8 cellular contexts compared by ENCODE assay signal in the genomic region with DNA sequence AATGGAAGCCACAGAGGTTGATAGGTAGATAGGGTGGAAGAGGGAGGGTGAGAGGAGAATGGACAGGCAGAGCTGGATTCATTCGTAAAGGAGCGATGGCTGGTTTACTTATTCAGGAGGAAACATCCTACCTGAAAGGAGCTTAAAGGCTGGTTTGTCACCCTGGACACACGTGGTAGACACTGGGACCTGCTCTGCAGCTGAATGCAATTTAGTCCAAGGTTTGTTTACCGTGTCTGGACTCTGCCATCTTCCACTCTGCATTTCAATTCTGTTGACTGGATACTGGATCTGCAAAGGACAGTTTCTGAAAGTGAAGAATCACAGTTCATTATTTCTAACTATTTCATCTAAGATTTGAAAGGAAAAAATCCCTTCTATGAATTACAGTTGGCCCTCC. TPM values are rescaled to one million over a fixed set of nuclear protein-coding genes. Genes with fewer than 3 reads are reported as not detected.
"Had no signal": no experiment of that assay in that cellular context is flagged by ENCODE, and none has a peak within 500 bp of the region (broad histone marks: within the 10 kb centered on the region; RNA-seq: fewer than 3 reads in every experiment).

No MANE protein-coding gene starts in this region.

RNA-seq across cellular contexts. Expression of a gene that starts 15.6 kb away (rescaled TPM):
- total RNA-seq: subcutaneous adipose tissue, temporal lobe, thoracic aorta, tibial nerve, ureter had no signal
- polyA plus RNA-seq: stomach, thymus, urinary bladder had no signal
